1 cellular context compared by ENCODE assay signal in genomic region chrX:78139160-78140123, GRCh38.
TF ChIP-seq lines count a peak whose summit lies in the region.

A gene with protein sequence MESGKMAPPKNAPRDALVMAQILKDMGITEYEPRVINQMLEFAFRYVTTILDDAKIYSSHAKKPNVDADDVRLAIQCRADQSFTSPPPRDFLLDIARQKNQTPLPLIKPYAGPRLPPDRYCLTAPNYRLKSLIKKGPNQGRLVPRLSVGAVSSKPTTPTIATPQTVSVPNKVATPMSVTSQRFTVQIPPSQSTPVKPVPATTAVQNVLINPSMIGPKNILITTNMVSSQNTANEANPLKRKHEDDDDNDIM (minus strand): TSS chrX:78139650. CDS start chrX:78139611, 39 bp downstream.

TF ChIP-seq in HepG2, 621 proteins besides CTCF, POLR2A, EP300 and RAD21 (continued from another document):
- TF ChIP-seq, protein P1, sequence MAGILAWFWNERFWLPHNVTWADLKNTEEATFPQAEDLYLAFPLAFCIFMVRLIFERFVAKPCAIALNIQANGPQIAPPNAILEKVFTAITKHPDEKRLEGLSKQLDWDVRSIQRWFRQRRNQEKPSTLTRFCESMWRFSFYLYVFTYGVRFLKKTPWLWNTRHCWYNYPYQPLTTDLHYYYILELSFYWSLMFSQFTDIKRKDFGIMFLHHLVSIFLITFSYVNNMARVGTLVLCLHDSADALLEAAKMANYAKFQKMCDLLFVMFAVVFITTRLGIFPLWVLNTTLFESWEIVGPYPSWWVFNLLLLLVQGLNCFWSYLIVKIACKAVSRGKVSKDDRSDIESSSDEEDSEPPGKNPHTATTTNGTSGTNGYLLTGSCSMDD (CRISPR knock-in tag; IDR thresholded peaks at IDR 0.05): no peak
